ENCODE assay signal across 1 cellular context in genomic region chr16:66695935-66696668, GRCh38.
TF ChIP-seq lines count a peak whose summit lies in the region.

No MANE protein-coding gene starts in this region.

TF ChIP-seq in K562, 482 proteins besides CTCF, POLR2A, EP300 and RAD21 (continued from another document and continues in another):
- TF ChIP-seq THRB (CRISPR knock-in tag; conservative IDR thresholded peaks at IDR 0.05) (no peak), SLC30A9 (CRISPR knock-in tag; IDR thresholded peaks at IDR 0.05) (no peak), NFIX (CRISPR knock-in tag; IDR thresholded peaks at IDR 0.05; ENCODE audit: low read depth) (no peak), DACH1 (IDR thresholded peaks at IDR 0.05; ENCODE audit: partially characterized antibody) (no peak), UBTF (IDR thresholded peaks at IDR 0.05; ENCODE audit: borderline replicate concordance in 1 of 2, low read depth in 2 of 2, low read length in 2 of 2) (peak in 1 of 2 experiments; percentile 92; a peak in 1 of 4 replicates), TCFL5 (CRISPR knock-in tag; conservative IDR thresholded peaks at IDR 0.05) (no peak), CHD1 (IDR thresholded peaks at IDR 0.05; ENCODE audit: low read length) (peak; percentile 65), TAF15 (IDR thresholded peaks at IDR 0.05; ENCODE audit: low read depth, low read length) (no peak), ZFX (CRISPR knock-in tag; IDR thresholded peaks at IDR 0.05) (peak; percentile 79), XRCC3 (IDR thresholded peaks at IDR 0.05) (no peak), HNRNPL (IDR thresholded peaks at IDR 0.05; ENCODE audit: low read depth, low read length) (peak; percentile 37; the same call in 1 of the 2 replicates), ZNF134 (CRISPR knock-in tag; conservative IDR thresholded peaks at IDR 0.05) (no peak), XRCC5 (IDR thresholded peaks at IDR 0.05; ENCODE audit: low read depth, low read length) (no peak), NKRF (IDR thresholded peaks at IDR 0.05; ENCODE audit: borderline replicate concordance) (no peak), MCM7 (IDR thresholded peaks at IDR 0.05) (no peak), E2F6 (IDR thresholded peaks at IDR 0.05; ENCODE audit: borderline replicate concordance in 1 of 2, extremely low read depth in 1 of 2, insufficient read depth in 1 of 2, insufficient read length in 1 of 2, low read depth in 1 of 2, low read length in 1 of 2, poor library complexity in 1 of 2, severe bottlenecking in 1 of 2) (peak; percentile 77 to 92), E2F1 (CRISPR knock-in tag; IDR thresholded peaks at IDR 0.05) (no peak), E2F3 (CRISPR knock-in tag; IDR thresholded peaks at IDR 0.05) (no peak), HSF4 (CRISPR knock-in tag; IDR thresholded peaks at IDR 0.05; ENCODE audit: borderline replicate concordance) (no peak), ZC3H11A (IDR thresholded peaks at IDR 0.05; ENCODE audit: low read depth, low read length) (no peak), ZNF398 (CRISPR knock-in tag; IDR thresholded peaks at IDR 0.05) (no peak), TFAP4 (CRISPR knock-in tag; IDR thresholded peaks at IDR 0.05; ENCODE audit: borderline replicate concordance) (peak; percentile 26; the same call in 1 of the 2 replicates), PHF21A (IDR thresholded peaks at IDR 0.05; ENCODE audit: borderline replicate concordance, low read depth) (no peak), ETV6 (IDR thresholded peaks at IDR 0.05; ENCODE audit: borderline replicate concordance in 1 of 2, low read depth in 2 of 2, low read length in 1 of 2) (no peak), ETV6 (CRISPR knock-in tag; IDR thresholded peaks at IDR 0.05; ENCODE audit: borderline replicate concordance) (no peak), MEF2A (IDR thresholded peaks at IDR 0.05; ENCODE audit: control insufficient read depth, low read depth, low read length) (no peak), ZNF282 (CRISPR knock-in tag; IDR thresholded peaks at IDR 0.05) (0 out of 2 replicates have a peak, but pooled peaks have one; percentile 30), LCOR (CRISPR knock-in tag; IDR thresholded peaks at IDR 0.05) (no peak), IRF1 (CRISPR knock-in tag; IDR thresholded peaks at IDR 0.05; ENCODE audit: borderline replicate concordance) (no peak), NRF1 (conservative IDR thresholded peaks at IDR 0.05 in 1 of 2, IDR thresholded peaks at IDR 0.05 in 1 of 2) (0 out of 4 replicates have a peak, but pooled peaks of 1 of the 2 experiments have one; percentile 13), ZBTB7A (IDR thresholded peaks at IDR 0.05; ENCODE audit: borderline replicate concordance, control insufficient read depth, low read depth, low read length) (peak; percentile 14; the same call in 1 of the 2 replicates), ZNF707 (CRISPR knock-in tag; conservative IDR thresholded peaks at IDR 0.05) (no peak), RBFOX2 (IDR thresholded peaks at IDR 0.05; ENCODE audit: low read depth, low read length) (peak; percentile 65), CXXC5 (CRISPR knock-in tag; IDR thresholded peaks at IDR 0.05) (0 out of 2 replicates have a peak, but pooled peaks have one; percentile 45), BRF1 (IDR thresholded peaks at IDR 0.05; ENCODE audit: borderline replicate concordance, extremely low read depth, insufficient read length) (no peak), NFIC (IDR thresholded peaks at IDR 0.05) (no peak), ZNF785 (CRISPR knock-in tag; IDR thresholded peaks at IDR 0.05) (no peak), SRSF7 (optimal IDR thresholded peaks at IDR 0.05; ENCODE audit: low read depth, low read length) (no peak), ETV5 (CRISPR knock-in tag; IDR thresholded peaks at IDR 0.05; ENCODE audit: low read depth) (no peak), HDAC8 (tag; IDR thresholded peaks at IDR 0.05) (0 out of 2 replicates have a peak, but pooled peaks have one; percentile 19)
- TF ChIP-seq, protein P1, sequence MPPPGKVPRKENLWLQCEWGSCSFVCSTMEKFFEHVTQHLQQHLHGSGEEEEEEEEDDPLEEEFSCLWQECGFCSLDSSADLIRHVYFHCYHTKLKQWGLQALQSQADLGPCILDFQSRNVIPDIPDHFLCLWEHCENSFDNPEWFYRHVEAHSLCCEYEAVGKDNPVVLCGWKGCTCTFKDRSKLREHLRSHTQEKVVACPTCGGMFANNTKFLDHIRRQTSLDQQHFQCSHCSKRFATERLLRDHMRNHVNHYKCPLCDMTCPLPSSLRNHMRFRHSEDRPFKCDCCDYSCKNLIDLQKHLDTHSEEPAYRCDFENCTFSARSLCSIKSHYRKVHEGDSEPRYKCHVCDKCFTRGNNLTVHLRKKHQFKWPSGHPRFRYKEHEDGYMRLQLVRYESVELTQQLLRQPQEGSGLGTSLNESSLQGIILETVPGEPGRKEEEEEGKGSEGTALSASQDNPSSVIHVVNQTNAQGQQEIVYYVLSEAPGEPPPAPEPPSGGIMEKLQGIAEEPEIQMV (tag; conservative IDR thresholded peaks at IDR 0.05; ENCODE audit: low read depth): no peak
- TF ChIP-seq, protein P2, sequence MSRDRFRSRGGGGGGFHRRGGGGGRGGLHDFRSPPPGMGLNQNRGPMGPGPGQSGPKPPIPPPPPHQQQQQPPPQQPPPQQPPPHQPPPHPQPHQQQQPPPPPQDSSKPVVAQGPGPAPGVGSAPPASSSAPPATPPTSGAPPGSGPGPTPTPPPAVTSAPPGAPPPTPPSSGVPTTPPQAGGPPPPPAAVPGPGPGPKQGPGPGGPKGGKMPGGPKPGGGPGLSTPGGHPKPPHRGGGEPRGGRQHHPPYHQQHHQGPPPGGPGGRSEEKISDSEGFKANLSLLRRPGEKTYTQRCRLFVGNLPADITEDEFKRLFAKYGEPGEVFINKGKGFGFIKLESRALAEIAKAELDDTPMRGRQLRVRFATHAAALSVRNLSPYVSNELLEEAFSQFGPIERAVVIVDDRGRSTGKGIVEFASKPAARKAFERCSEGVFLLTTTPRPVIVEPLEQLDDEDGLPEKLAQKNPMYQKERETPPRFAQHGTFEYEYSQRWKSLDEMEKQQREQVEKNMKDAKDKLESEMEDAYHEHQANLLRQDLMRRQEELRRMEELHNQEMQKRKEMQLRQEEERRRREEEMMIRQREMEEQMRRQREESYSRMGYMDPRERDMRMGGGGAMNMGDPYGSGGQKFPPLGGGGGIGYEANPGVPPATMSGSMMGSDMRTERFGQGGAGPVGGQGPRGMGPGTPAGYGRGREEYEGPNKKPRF (IDR thresholded peaks at IDR 0.05; ENCODE audit: low read depth, low read length): no peak
- TF ChIP-seq, protein P3, sequence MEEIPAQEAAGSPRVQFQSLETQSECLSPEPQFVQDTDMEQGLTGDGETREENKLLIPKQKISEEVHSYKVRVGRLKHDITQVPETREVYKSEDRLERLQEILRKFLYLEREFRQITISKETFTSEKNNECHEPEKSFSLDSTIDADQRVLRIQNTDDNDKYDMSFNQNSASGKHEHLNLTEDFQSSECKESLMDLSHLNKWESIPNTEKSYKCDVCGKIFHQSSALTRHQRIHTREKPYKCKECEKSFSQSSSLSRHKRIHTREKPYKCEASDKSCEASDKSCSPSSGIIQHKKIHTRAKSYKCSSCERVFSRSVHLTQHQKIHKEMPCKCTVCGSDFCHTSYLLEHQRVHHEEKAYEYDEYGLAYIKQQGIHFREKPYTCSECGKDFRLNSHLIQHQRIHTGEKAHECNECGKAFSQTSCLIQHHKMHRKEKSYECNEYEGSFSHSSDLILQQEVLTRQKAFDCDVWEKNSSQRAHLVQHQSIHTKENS (CRISPR knock-in tag; IDR thresholded peaks at IDR 0.05): no peak
